In genomic region chr2:59151805-59152204, GRCh38 we compare ENCODE assay signal across 4 cellular contexts.
A peak's percentile ranks its signal among the peaks of the same experiment; 100 is the strongest.
TF ChIP-seq lines count a peak whose summit lies in the region.

No MANE protein-coding gene starts in this region.

TF ChIP-seq in HepG2, 621 proteins besides CTCF, POLR2A, EP300 and RAD21:
- no peak for TF ChIP-seq ZNF18 (CRISPR knock-in tag; IDR thresholded peaks at IDR 0.05; ENCODE audit: insufficient replicate concordance)
- TF ChIP-seq MAFF (IDR thresholded peaks at IDR 0.05; ENCODE audit: low read depth, low read length) = peak; percentile 94
- TF ChIP-seq MAFK (conservative IDR thresholded peaks at IDR 0.05 in 1 of 2, IDR thresholded peaks at IDR 0.05 in 1 of 2; ENCODE audit: low read length in 2 of 2) = peak; percentile 92 to 94
- TF ChIP-seq SALL2 (CRISPR knock-in tag; IDR thresholded peaks at IDR 0.05) = no peak
- no peak for TF ChIP-seq DMAP1 (CRISPR knock-in tag; IDR thresholded peaks at IDR 0.05)
- TF ChIP-seq JUNB (CRISPR knock-in tag; IDR thresholded peaks at IDR 0.05; ENCODE audit: borderline replicate concordance) = no peak
- no peak for TF ChIP-seq MAF1 (CRISPR knock-in tag; IDR thresholded peaks at IDR 0.05; ENCODE audit: borderline replicate concordance)
- TF ChIP-seq IKZF1 (IDR thresholded peaks at IDR 0.05) = no peak
- no peak for TF ChIP-seq SMC3 (IDR thresholded peaks at IDR 0.05; ENCODE audit: low read length)
- no peak for TF ChIP-seq ATF5 (CRISPR knock-in tag; IDR thresholded peaks at IDR 0.05; ENCODE audit: low read depth)
- no peak for TF ChIP-seq ZBTB21 (CRISPR knock-in tag; IDR thresholded peaks at IDR 0.05)
- TF ChIP-seq TRIM24 (CRISPR knock-in tag; IDR thresholded peaks at IDR 0.05) = no peak
- no peak for TF ChIP-seq CBX2 (IDR thresholded peaks at IDR 0.05; ENCODE audit: low read depth, low read length)
- no peak for TF ChIP-seq CBX2 (CRISPR knock-in tag; IDR thresholded peaks at IDR 0.05; ENCODE audit: low read depth)
TF ChIP-seq in HepG2: peak in this region for 2.

TF ChIP-seq in A549, 52 proteins besides CTCF, POLR2A, EP300 and RAD21:
- no peak for TF ChIP-seq HDAC2 (IDR thresholded peaks at IDR 0.05)
- TF ChIP-seq, protein P1, sequence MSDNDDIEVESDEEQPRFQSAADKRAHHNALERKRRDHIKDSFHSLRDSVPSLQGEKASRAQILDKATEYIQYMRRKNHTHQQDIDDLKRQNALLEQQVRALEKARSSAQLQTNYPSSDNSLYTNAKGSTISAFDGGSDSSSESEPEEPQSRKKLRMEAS (IDR thresholded peaks at IDR 0.05) = no peak
- peak; percentile 81 for TF ChIP-seq MAFK (IDR thresholded peaks at IDR 0.05; ENCODE audit: partially characterized antibody)
- TF ChIP-seq ZC3H11A (IDR thresholded peaks at IDR 0.05) = no peak
- no peak for TF ChIP-seq CBX2 (IDR thresholded peaks at IDR 0.05; ENCODE audit: borderline replicate concordance, low read depth)
- TF ChIP-seq HOXB13 (CRISPR knock-in tag; IDR thresholded peaks at IDR 0.05; ENCODE audit: low read depth) = no peak
- no peak for TF ChIP-seq PBX3 (IDR thresholded peaks at IDR 0.05)
- TF ChIP-seq NFE2L2 (conservative IDR thresholded peaks at IDR 0.05; ENCODE audit: low read length) = no peak

TF ChIP-seq in IMR-90, 13 proteins besides CTCF, POLR2A, EP300 and RAD21:
- no peak for TF ChIP-seq BHLHE40 (IDR thresholded peaks at IDR 0.05; ENCODE audit: low read depth, low read length)
- no peak for TF ChIP-seq MXI1 (IDR thresholded peaks at IDR 0.05; ENCODE audit: borderline replicate concordance, low read depth, low read length)
- TF ChIP-seq RCOR1 (IDR thresholded peaks at IDR 0.05; ENCODE audit: insufficient replicate concordance, low read length) = no peak
- TF ChIP-seq SMC3 (IDR thresholded peaks at IDR 0.05; ENCODE audit: low read depth, low read length) = no peak
- TF ChIP-seq MAFK (IDR thresholded peaks at IDR 0.05; ENCODE audit: low read depth, low read length) = peak; percentile 69

TF ChIP-seq in K562, 482 proteins besides CTCF, POLR2A, EP300 and RAD21:
- TF ChIP-seq HDAC8 (tag; IDR thresholded peaks at IDR 0.05) = no peak
- TF ChIP-seq USF2 (CRISPR knock-in tag; IDR thresholded peaks at IDR 0.05) = no peak
- no peak for TF ChIP-seq COPS2 (conservative IDR thresholded peaks at IDR 0.05)
- no peak for TF ChIP-seq ZNF24 (IDR thresholded peaks at IDR 0.05)
- no peak for TF ChIP-seq JUND (IDR thresholded peaks at IDR 0.05; ENCODE audit: borderline replicate concordance, low read depth, low read length)
- TF ChIP-seq JUND (tag; IDR thresholded peaks at IDR 0.05; ENCODE audit: borderline replicate concordance, low read depth, low read length) = no peak
- peak; percentile 62 for TF ChIP-seq MAFF (IDR thresholded peaks at IDR 0.05; ENCODE audit: low read length)
- no peak for TF ChIP-seq MYNN (IDR thresholded peaks at IDR 0.05)
- TF ChIP-seq MYNN (CRISPR knock-in tag; IDR thresholded peaks at IDR 0.05) = no peak
- peak; percentile 49; the same call in 1 of the 2 replicates for TF ChIP-seq ZNF316 (IDR thresholded peaks at IDR 0.05)
- TF ChIP-seq NFYB (IDR thresholded peaks at IDR 0.05; ENCODE audit: extremely low read depth, insufficient read length) = no peak
- 0 out of 2 replicates have a peak, but pooled peaks have one; percentile 19 for TF ChIP-seq MAFK (IDR thresholded peaks at IDR 0.05; ENCODE audit: low read length)
- no peak for TF ChIP-seq MCM5 (IDR thresholded peaks at IDR 0.05; ENCODE audit: low read depth)
- TF ChIP-seq ESRRA (IDR thresholded peaks at IDR 0.05; ENCODE audit: borderline replicate concordance, low read depth) = no peak
- TF ChIP-seq C11orf30 (IDR thresholded peaks at IDR 0.05; ENCODE audit: low read depth) = peak; percentile 25; the same call in 1 of the 2 replicates
- no peak for TF ChIP-seq STAT5B (CRISPR knock-in tag; IDR thresholded peaks at IDR 0.05)
- TF ChIP-seq SMARCC2 (IDR thresholded peaks at IDR 0.05; ENCODE audit: low read depth) = no peak
- peak; percentile 38 for TF ChIP-seq MAFG (tag; conservative IDR thresholded peaks at IDR 0.05)
